1 cellular context compared by ENCODE assay signal in the genomic region with DNA sequence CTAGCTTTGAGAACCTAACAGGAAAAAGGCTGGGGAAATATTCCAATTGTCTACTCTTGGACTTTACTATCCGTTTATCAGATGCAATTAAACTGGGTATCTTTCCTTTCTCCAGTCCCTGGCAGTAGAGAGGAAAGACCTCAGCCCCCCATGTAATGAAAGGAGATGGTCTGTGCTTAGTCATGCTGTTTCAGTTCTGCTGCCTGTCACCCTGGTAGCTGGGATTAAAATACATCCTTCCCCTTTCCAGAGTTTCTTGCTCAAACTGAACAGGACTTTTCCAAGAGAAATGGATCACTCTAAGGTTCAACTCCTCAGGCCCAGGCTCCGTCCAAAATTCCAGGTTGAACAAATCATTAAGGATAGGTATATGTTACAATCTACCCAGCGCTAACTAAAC.
TF ChIP-seq lines count a peak whose summit lies in the region.

No MANE protein-coding gene starts in this region.

TF ChIP-seq in liver, 16 proteins besides CTCF, POLR2A, EP300 and RAD21 (continued from another document):
- TF ChIP-seq, protein P1, sequence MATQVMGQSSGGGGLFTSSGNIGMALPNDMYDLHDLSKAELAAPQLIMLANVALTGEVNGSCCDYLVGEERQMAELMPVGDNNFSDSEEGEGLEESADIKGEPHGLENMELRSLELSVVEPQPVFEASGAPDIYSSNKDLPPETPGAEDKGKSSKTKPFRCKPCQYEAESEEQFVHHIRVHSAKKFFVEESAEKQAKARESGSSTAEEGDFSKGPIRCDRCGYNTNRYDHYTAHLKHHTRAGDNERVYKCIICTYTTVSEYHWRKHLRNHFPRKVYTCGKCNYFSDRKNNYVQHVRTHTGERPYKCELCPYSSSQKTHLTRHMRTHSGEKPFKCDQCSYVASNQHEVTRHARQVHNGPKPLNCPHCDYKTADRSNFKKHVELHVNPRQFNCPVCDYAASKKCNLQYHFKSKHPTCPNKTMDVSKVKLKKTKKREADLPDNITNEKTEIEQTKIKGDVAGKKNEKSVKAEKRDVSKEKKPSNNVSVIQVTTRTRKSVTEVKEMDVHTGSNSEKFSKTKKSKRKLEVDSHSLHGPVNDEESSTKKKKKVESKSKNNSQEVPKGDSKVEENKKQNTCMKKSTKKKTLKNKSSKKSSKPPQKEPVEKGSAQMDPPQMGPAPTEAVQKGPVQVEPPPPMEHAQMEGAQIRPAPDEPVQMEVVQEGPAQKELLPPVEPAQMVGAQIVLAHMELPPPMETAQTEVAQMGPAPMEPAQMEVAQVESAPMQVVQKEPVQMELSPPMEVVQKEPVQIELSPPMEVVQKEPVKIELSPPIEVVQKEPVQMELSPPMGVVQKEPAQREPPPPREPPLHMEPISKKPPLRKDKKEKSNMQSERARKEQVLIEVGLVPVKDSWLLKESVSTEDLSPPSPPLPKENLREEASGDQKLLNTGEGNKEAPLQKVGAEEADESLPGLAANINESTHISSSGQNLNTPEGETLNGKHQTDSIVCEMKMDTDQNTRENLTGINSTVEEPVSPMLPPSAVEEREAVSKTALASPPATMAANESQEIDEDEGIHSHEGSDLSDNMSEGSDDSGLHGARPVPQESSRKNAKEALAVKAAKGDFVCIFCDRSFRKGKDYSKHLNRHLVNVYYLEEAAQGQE (IDR thresholded peaks at IDR 0.05), result no peak
- TF ChIP-seq TAF1 (conservative IDR thresholded peaks at IDR 0.05) (no peak), JUND (IDR thresholded peaks at IDR 0.05) (no peak), FOXA2 (IDR thresholded peaks at IDR 0.05) (no peak), EGR1 (IDR thresholded peaks at IDR 0.05; ENCODE audit: low read depth in 2 of 2) (no peak), GABPA (IDR thresholded peaks at IDR 0.05 in 1 of 2, conservative IDR thresholded peaks at IDR 0.05 in 1 of 2) (no peak), RXRA (IDR thresholded peaks at IDR 0.05) (no peak), SP1 (IDR thresholded peaks at IDR 0.05) (no peak), FOXA1 (IDR thresholded peaks at IDR 0.05) (no peak), HNF4G (IDR thresholded peaks at IDR 0.05) (no peak), YY1 (IDR thresholded peaks at IDR 0.05) (no peak), NR2F2 (IDR thresholded peaks at IDR 0.05) (no peak)
- TF ChIP-seq, protein P2, sequence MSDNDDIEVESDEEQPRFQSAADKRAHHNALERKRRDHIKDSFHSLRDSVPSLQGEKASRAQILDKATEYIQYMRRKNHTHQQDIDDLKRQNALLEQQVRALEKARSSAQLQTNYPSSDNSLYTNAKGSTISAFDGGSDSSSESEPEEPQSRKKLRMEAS (IDR thresholded peaks at IDR 0.05), result no peak
- TF ChIP-seq, protein P3, sequence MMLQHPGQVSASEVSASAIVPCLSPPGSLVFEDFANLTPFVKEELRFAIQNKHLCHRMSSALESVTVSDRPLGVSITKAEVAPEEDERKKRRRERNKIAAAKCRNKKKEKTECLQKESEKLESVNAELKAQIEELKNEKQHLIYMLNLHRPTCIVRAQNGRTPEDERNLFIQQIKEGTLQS (IDR thresholded peaks at IDR 0.05), result no peak
